Comparison of ENCODE assay signal across 21 cellular contexts in genomic region chr16:79899316-79900110, GRCh38.
"Had no signal": no experiment of that assay in that cellular context is flagged by ENCODE, and none has a peak within 500 bp of the region (broad histone marks: within the 10 kb centered on the region; RNA-seq: fewer than 3 reads in every experiment).

No MANE protein-coding gene starts in this region.

- DNase-seq: activated CD4-positive, alpha-beta T cell treated with anti-CD3 and anti-CD28 coated beads, Interleukin-2, amount 10 ng/mL, durations not matched to agents 7 days and 5 days; activated CD4-positive, CD25-positive, alpha-beta regulatory T cell treated with anti-CD3 and anti-CD28 coated beads, Interleukin-2, amount 50 U/mL, for 72 hours; activated CD8-positive, alpha-beta memory T cell treated with anti-CD3 and anti-CD28 coated beads, Interleukin-2, amount 10 ng/mL, durations not matched to agents 7 days and 5 days; activated CD8-positive, alpha-beta T cell treated with anti-CD3 and anti-CD28 coated beads for 36 hours; activated gamma-delta T cell; activated naive CD4-positive, alpha-beta T cell treated with anti-CD3 and anti-CD28 coated beads, Interleukin-2, amount 50 U/mL, for 16 hours; activated naive CD8-positive, alpha-beta T cell treated with anti-CD3 and anti-CD28 coated beads, Interleukin-2, amount 50 U/mL, for 24 hours; effector CD4-positive, alpha-beta T cell; erythroblast; foreskin melanocyte; hippocampal formation; occipital lobe; posterior cingulate gyrus; spleen; stimulated activated CD4-positive, alpha-beta T cell treated with anti-CD3 and anti-CD28 coated beads, Interleukin-4, amount 100 ng/mL, for 1 hour; stimulated activated naive CD4-positive, alpha-beta T cell; WERI-Rb-1 had no signal

- H3K27me3 Mint-ChIP-seq: activated CD4-positive, alpha-beta T cell treated with anti-CD3 and anti-CD28 coated beads, Interleukin-2, amount 10 ng/mL, durations not matched to agents 7 days and 5 days; activated CD8-positive, alpha-beta memory T cell treated with anti-CD3 and anti-CD28 coated beads, Interleukin-2, amount 10 ng/mL, durations not matched to agents 7 days and 5 days; activated CD8-positive, alpha-beta T cell treated with anti-CD3 and anti-CD28 coated beads for 36 hours; activated naive CD8-positive, alpha-beta T cell treated with anti-CD3 and anti-CD28 coated beads, Interleukin-2, amount 50 U/mL, for 24 hours; dendritic cell treated with granulocyte-macrophage colony-stimulating factor and Interleukin-4, amounts not matched to agents 40 ng/mL and 50 ng/mL, for 4 days had no signal

- H3K27me3 ChIP-seq: spleen had no signal

- H3K9me3 ChIP-seq: thoracic aorta had no signal

- H3K4me1 Mint-ChIP-seq: activated CD4-positive, alpha-beta T cell treated with anti-CD3 and anti-CD28 coated beads, Interleukin-2, amount 10 ng/mL, durations not matched to agents 7 days and 5 days; activated CD8-positive, alpha-beta memory T cell treated with anti-CD3 and anti-CD28 coated beads, Interleukin-2, amount 10 ng/mL, durations not matched to agents 7 days and 5 days; activated naive CD8-positive, alpha-beta T cell treated with anti-CD3 and anti-CD28 coated beads, Interleukin-2, amount 50 U/mL, for 24 hours had no signal

- H3K36me3 ChIP-seq: spleen, thoracic aorta, WERI-Rb-1 had no signal

- ATAC-seq: activated CD8-positive, alpha-beta memory T cell treated with anti-CD3 and anti-CD28 coated beads, Interleukin-2, amount 10 ng/mL, durations not matched to agents 7 days and 5 days; activated CD8-positive, alpha-beta T cell treated with anti-CD3 and anti-CD28 coated beads for 36 hours; activated naive CD8-positive, alpha-beta T cell treated with anti-CD3 and anti-CD28 coated beads, Interleukin-2, amount 50 U/mL, for 24 hours had no signal

- H3K27ac Mint-ChIP-seq: activated CD4-positive, alpha-beta T cell treated with anti-CD3 and anti-CD28 coated beads, Interleukin-2, amount 10 ng/mL, durations not matched to agents 7 days and 5 days; activated CD8-positive, alpha-beta memory T cell treated with anti-CD3 and anti-CD28 coated beads, Interleukin-2, amount 10 ng/mL, durations not matched to agents 7 days and 5 days; activated CD8-positive, alpha-beta T cell treated with anti-CD3 and anti-CD28 coated beads for 36 hours; activated naive CD8-positive, alpha-beta T cell treated with anti-CD3 and anti-CD28 coated beads, Interleukin-2, amount 50 U/mL, for 24 hours; activated T-helper 1 cell treated with anti-CD3 and anti-CD28 coated beads, Interleukin-12 subunit alpha, Interleukin-12 subunit beta, Interleukin-2, Interleukin-4 antibody, amounts not matched to agents 30 ng/mL and 10 ng/mL and 1 ng/mL, durations not matched to agents 14 hours and 24 hours and 36 hours; dendritic cell treated with granulocyte-macrophage colony-stimulating factor and Interleukin-4, amounts not matched to agents 40 ng/mL and 50 ng/mL, for 4 days had no signal

- H3K9me3 Mint-ChIP-seq: activated CD4-positive, alpha-beta T cell treated with anti-CD3 and anti-CD28 coated beads, Interleukin-2, amount 10 ng/mL, durations not matched to agents 7 days and 5 days; activated T-helper 1 cell treated with anti-CD3 and anti-CD28 coated beads, Interleukin-12 subunit alpha, Interleukin-12 subunit beta, Interleukin-2, Interleukin-4 antibody, amounts not matched to agents 30 ng/mL and 10 ng/mL and 1 ng/mL, durations not matched to agents 14 hours and 24 hours and 36 hours; dendritic cell treated with granulocyte-macrophage colony-stimulating factor and Interleukin-4, amounts not matched to agents 40 ng/mL and 50 ng/mL, for 4 days; nephron had no signal

- H3K36me3 Mint-ChIP-seq: activated CD8-positive, alpha-beta memory T cell treated with anti-CD3 and anti-CD28 coated beads, Interleukin-2, amount 10 ng/mL, durations not matched to agents 7 days and 5 days had no signal

- H3K4me1 ChIP-seq: spleen had no signal

- H3K4me3 ChIP-seq: spleen, thoracic aorta had no signal

- H3K4me3 Mint-ChIP-seq: activated CD4-positive, alpha-beta T cell treated with anti-CD3 and anti-CD28 coated beads, Interleukin-2, amount 10 ng/mL, durations not matched to agents 7 days and 5 days; activated CD8-positive, alpha-beta memory T cell treated with anti-CD3 and anti-CD28 coated beads, Interleukin-2, amount 10 ng/mL, durations not matched to agents 7 days and 5 days; activated CD8-positive, alpha-beta T cell treated with anti-CD3 and anti-CD28 coated beads for 36 hours; activated naive CD8-positive, alpha-beta T cell treated with anti-CD3 and anti-CD28 coated beads, Interleukin-2, amount 50 U/mL, for 24 hours; activated T-helper 1 cell treated with anti-CD3 and anti-CD28 coated beads, Interleukin-12 subunit alpha, Interleukin-12 subunit beta, Interleukin-2, Interleukin-4 antibody, amounts not matched to agents 30 ng/mL and 10 ng/mL and 1 ng/mL, durations not matched to agents 14 hours and 24 hours and 36 hours; dendritic cell treated with granulocyte-macrophage colony-stimulating factor and Interleukin-4, amounts not matched to agents 40 ng/mL and 50 ng/mL, for 4 days; nephron had no signal

- H3K27ac ChIP-seq: spleen, thoracic aorta, WERI-Rb-1 had no signal
